Comparison of ENCODE assay signal across 11 cellular contexts in genomic region chr12:116053479-116054195, GRCh38.
A peak's percentile ranks its signal among the peaks of the same experiment; 100 is the strongest.
DNase-seq lines count a peak whose midpoint lies in the region; ATAC-seq and TF ChIP-seq lines count a peak whose summit lies in the region.
"Had no signal": no experiment of that assay in that cellular context is flagged by ENCODE, and none has a peak within 500 bp of the region (broad histone marks: within the 10 kb centered on the region; RNA-seq: fewer than 3 reads in every experiment).

No MANE protein-coding gene starts in this region.

- TF ChIP-seq POLR2A in sigmoid colon (IDR thresholded peaks at IDR 0.05) = no peak

- H3K4me3 ChIP-seq in GM23248 (no peak overlapping the region), astrocyte of the spinal cord (ENCODE audit: low read depth, low read length) (no peak overlapping the region), right atrium auricular region (no peak overlapping the region), sigmoid colon (no peak overlapping the region)
- H3K4me3 ChIP-seq: thoracic aorta had no signal

- 11 to 16% methylated on average over 3 of the region's 3 CpGs for WGBS in GM23248 (ENCODE audit: low coverage in 1 of 2, low lambda C conversion rate in 2 of 2, missing lambda C conversion rate in 2 of 2), 2 experiments
- WGBS in sigmoid colon, 2 donors = 8 to 55% methylated on average over 3 of the region's 3 CpGs

- H4K20me1 ChIP-seq in GM23248 (ENCODE audit: insufficient read depth) = peaks cover 21% of the 10 kb centered on the region; the same call in 1 of the 2 replicates

- peak overlapping the region; percentile 21 for H3K9ac ChIP-seq in GM23248

- H3K36me3 ChIP-seq in GM23248 (ENCODE audit: low read depth) (no peaks in the 10 kb centered on the region), right atrium auricular region (no peaks in the 10 kb centered on the region), sigmoid colon (no peaks in the 10 kb centered on the region)
- H3K36me3 ChIP-seq: thoracic aorta had no signal

- H3F3A ChIP-seq in GM23248 (ENCODE audit: insufficient read depth) = peaks cover 31% of the 10 kb centered on the region

- no peak overlapping the region for H2AFZ ChIP-seq in GM23248

- no peak for TF ChIP-seq EP300 in sigmoid colon (IDR thresholded peaks at IDR 0.05)

- H3K4me2 ChIP-seq in GM23248 (ENCODE audit: unreplicated experiment) = peak overlapping the region; percentile 32

- peaks cover 100% of the 10 kb centered on the region for H3K79me2 ChIP-seq in GM23248 (ENCODE audit: insufficient read depth)

- H3K27me3 ChIP-seq in GM23248 (replicated peaks; ENCODE audit: insufficient read depth) = no peaks in the 10 kb centered on the region
- no peaks in the 10 kb centered on the region for H3K27me3 ChIP-seq in right atrium auricular region
- no peaks in the 10 kb centered on the region for H3K27me3 ChIP-seq in sigmoid colon

- no peaks in the 10 kb centered on the region for H3K9me2 ChIP-seq in GM23248 (ENCODE audit: insufficient read depth)

- peak overlapping the region; percentile 60 for H3K27ac ChIP-seq in GM23248
- peak overlapping the region; percentile 4 to 22 for H3K27ac ChIP-seq in right atrium auricular region
- H3K27ac ChIP-seq in sigmoid colon = peak overlapping the region; percentile 12 to 41 (median 33)
- H3K27ac ChIP-seq: thoracic aorta had no signal

- DNase-seq in GM23248 = peak; percentile 79
- peak; percentile 67 for DNase-seq in astrocyte of the spinal cord (ENCODE audit: low read depth, low spot score)
- peak; percentile 69 for DNase-seq in right atrium auricular region (ENCODE audit: low spot score)
- DNase-seq in sigmoid colon = peak; percentile 88
- DNase-seq in effector CD8-positive, alpha-beta T cell (lab: John Stamatoyannopoulos, UW) = no peak
- no peak for DNase-seq in cerebellar cortex (ENCODE audit: low spot score)
- DNase-seq: cerebellar nuclear complex, NCI-H2081 had no signal

- intact Hi-C loops in sigmoid colon (cut with DNase I) = no loop called here

- ATAC-seq in GM18909 (IDR thresholded peaks at IDR 0.05; ENCODE audit: poor library complexity, unreplicated experiment) (no peak), HG02938 (IDR thresholded peaks at IDR 0.05; ENCODE audit: unreplicated experiment) (no peak)

- no peak for TF ChIP-seq CTCF in astrocyte of the spinal cord (IDR thresholded peaks at IDR 0.05; ENCODE audit: low read depth, low read length)
- no peak for TF ChIP-seq CTCF in right atrium auricular region (IDR thresholded peaks at IDR 0.05)
- no peak for TF ChIP-seq CTCF in sigmoid colon (IDR thresholded peaks at IDR 0.05)

- in situ Hi-C loops in GM23248 (cut with MboI) (no loop called here), astrocyte of the spinal cord (cut with HindIII; ENCODE audit: low sequenced_read_pairs) (no loop called here)

- H3K9me3 ChIP-seq in GM23248 (ENCODE audit: low read depth) (no peaks in the 10 kb centered on the region), right atrium auricular region (no peaks in the 10 kb centered on the region), sigmoid colon (no peaks in the 10 kb centered on the region)
- H3K9me3 ChIP-seq: thoracic aorta had no signal

- H3K4me1 ChIP-seq in GM23248 (ENCODE audit: insufficient read depth) = peaks cover 55% of the 10 kb centered on the region
- peaks cover 0 to 51% of the 10 kb centered on the region in 2 donors for H3K4me1 ChIP-seq in right atrium auricular region
- H3K4me1 ChIP-seq in sigmoid colon = peaks cover 0 to 79% (median 63%) of the 10 kb centered on the region in 4 donors

Comparison
In these comparisons a context has a peak if more than half of its experiments do, and no peak if none do; other contexts are left out.
1. DNase-seq: peak in GM23248 (single experiment), astrocyte of the spinal cord (single experiment), right atrium auricular region (single experiment) and sigmoid colon (single experiment); none in effector CD8-positive, alpha-beta T cell (single experiment) and cerebellar cortex (single experiment).
2. Peak in every context shown above with its lines, with median percentiles within 50 percentile points of each other: H3K27ac ChIP-seq.